18 cellular contexts compared by ENCODE assay signal in the genomic region with DNA sequence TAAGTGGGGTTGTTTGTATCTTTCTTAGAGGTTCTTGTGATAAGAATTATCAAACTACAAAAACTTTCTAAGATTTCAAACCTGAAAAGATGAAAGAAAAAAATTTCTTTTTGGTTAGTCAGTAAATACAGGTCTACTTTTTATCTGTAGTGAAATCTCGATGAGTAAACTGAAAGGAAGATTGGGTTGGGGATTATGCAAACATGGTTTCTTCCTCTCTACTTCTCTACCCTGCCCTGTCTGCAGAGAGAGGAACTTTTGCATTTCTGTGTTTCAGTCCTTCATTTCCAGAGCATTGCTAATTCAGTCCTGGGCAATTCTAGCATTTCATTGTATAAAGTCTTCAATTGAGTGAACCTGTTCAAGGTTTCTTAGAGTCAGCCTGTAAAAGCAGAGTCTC. TPM values are rescaled to one million over a fixed set of nuclear protein-coding genes. Genes with fewer than 3 reads are reported as not detected.
DNase-seq lines count a peak whose midpoint lies in the region; ATAC-seq and TF ChIP-seq lines count a peak whose summit lies in the region.
"Had no signal": no experiment of that assay in that cellular context is flagged by ENCODE, and none has a peak within 500 bp of the region (broad histone marks: within the 10 kb centered on the region; RNA-seq: fewer than 3 reads in every experiment).

No MANE protein-coding gene starts in this region.

- H3K36me3 ChIP-seq in tibial nerve, result no peaks in the 10 kb centered on the region
- H3K36me3 ChIP-seq: sigmoid colon had no signal

- TF ChIP-seq POLR2A in tibial nerve (IDR thresholded peaks at IDR 0.05), result no peak

- TF ChIP-seq CTCF in tibial nerve (IDR thresholded peaks at IDR 0.05), result no peak

- peaks cover 4% of the 10 kb centered on the region in 2 donors for H3K9me3 Mint-ChIP-seq in activated naive CD4-positive, alpha-beta T cell treated with anti-CD3 and anti-CD28 coated beads, Interleukin-2, amount 50 U/mL, for 72 hours

- no peaks in the 10 kb centered on the region for H3K27me3 ChIP-seq in tibial nerve
- H3K27me3 ChIP-seq: sigmoid colon had no signal

- DNase-seq in ELR (ENCODE audit: low read depth) (peak; percentile 20), tibial nerve (ENCODE audit: low spot score in 2 of 2) (no peak)
- peak; percentile 52 for DNase-seq in Jurkat, Clone E6-1 (ENCODE audit: low read depth, low spot score)
- no peak for DNase-seq in activated naive CD4-positive, alpha-beta T cell treated with anti-CD3 and anti-CD28 coated beads, Interleukin-2, amount 50 U/mL, for 72 hours (ENCODE audit: low spot score in 2 of 2)
- DNase-seq: activated effector memory CD4-positive, alpha-beta T cell treated with Interleukin-2 at 50 U/mL for 16 hours; Calu3; NCI-H1092 treated with DMSO at 0.1 percent for 48 hours; sigmoid colon; T-helper 9 cell had no signal

- H3K36me3 Mint-ChIP-seq in activated naive CD4-positive, alpha-beta T cell treated with anti-CD3 and anti-CD28 coated beads, Interleukin-2, amount 50 U/mL, for 72 hours, result peaks cover 4 to 32% of the 10 kb centered on the region in 2 donors
- H3K36me3 Mint-ChIP-seq: natural killer cell treated with Interleukin-12 subunit alpha and Interleukin-12 subunit beta and Interleukin-15 and Interleukin-18, amount 100 ng/mL, for 72 hours had no signal

- no peak for TF ChIP-seq EP300 in tibial nerve (IDR thresholded peaks at IDR 0.05)

- H3K27ac ChIP-seq in tibial nerve, result no peak overlapping the region
- H3K27ac ChIP-seq: HL-60, sigmoid colon had no signal

- no peak overlapping the region for H3K4me3 ChIP-seq in Jurkat, Clone E6-1 (ENCODE audit: low read length)
- H3K4me3 ChIP-seq in tibial nerve, result no peak overlapping the region
- H3K4me3 ChIP-seq: sigmoid colon had no signal

- ATAC-seq in GM19395 (IDR thresholded peaks at IDR 0.05; ENCODE audit: unreplicated experiment), result peak; percentile 84
- ATAC-seq in activated naive CD4-positive, alpha-beta T cell treated with anti-CD3 and anti-CD28 coated beads, Interleukin-2, amount 50 U/mL, for 72 hours, result peak; percentile 68 to 86
- ATAC-seq in GM19452 (IDR thresholded peaks at IDR 0.05; ENCODE audit: unreplicated experiment), result no peak
- ATAC-seq in HG03196 (IDR thresholded peaks at IDR 0.05; ENCODE audit: unreplicated experiment), result no peak
- ATAC-seq in GM21786 (IDR thresholded peaks at IDR 0.05; ENCODE audit: unreplicated experiment), result no peak
- ATAC-seq: natural killer cell treated with Interleukin-12 subunit alpha and Interleukin-12 subunit beta and Interleukin-15 and Interleukin-18, amount 100 ng/mL, for 72 hours had no signal

- H3K27ac Mint-ChIP-seq in activated naive CD4-positive, alpha-beta T cell treated with anti-CD3 and anti-CD28 coated beads, Interleukin-2, amount 50 U/mL, for 72 hours, result peak overlapping the region; percentile 93 to 96
- H3K27ac Mint-ChIP-seq: natural killer cell treated with Interleukin-12 subunit alpha and Interleukin-12 subunit beta and Interleukin-15 and Interleukin-18, amount 100 ng/mL, for 72 hours had no signal

- no peaks in the 10 kb centered on the region for H3K4me1 ChIP-seq in tibial nerve
- H3K4me1 ChIP-seq: sigmoid colon had no signal

- no peaks in the 10 kb centered on the region for H3K9me3 ChIP-seq in tibial nerve
- H3K9me3 ChIP-seq: sigmoid colon had no signal

- WGBS in tibial nerve, 2 donors, result 72 to 81% methylated on average over 1 of the region's 1 CpG

RNA-seq across cellular contexts. Expression of a gene that starts 51.6 kb away (rescaled TPM):
- not detected for polyA plus RNA-seq in Jurkat, Clone E6-1 (2012; ENCODE audit: insufficient read depth, insufficient read length)
- 100 to 1,000 TPM; 110 to 171 TPM for total RNA-seq in activated naive CD4-positive, alpha-beta T cell treated with anti-CD3 and anti-CD28 coated beads, Interleukin-2, amount 50 U/mL, for 72 hours
- under 1 TPM in 1 of 4 donors, not detected in 3; 0.98 TPM for total RNA-seq in tibial nerve
- total RNA-seq: Calu3, fibroblast of villous mesenchyme, H1, sigmoid colon had no signal
- polyA plus RNA-seq: H1, keratinocyte had no signal

Comparison
In these comparisons a context has a peak if more than half of its experiments do, and no peak if none do; other contexts are left out.
1. DNase-seq: peak in ELR (single experiment) and Jurkat, Clone E6-1 (single experiment); none in activated naive CD4-positive, alpha-beta T cell treated with anti-CD3 and anti-CD28 coated beads, Interleukin-2, amount 50 U/mL, for 72 hours (0 of 2) and tibial nerve (0 of 2).
2. ATAC-seq: peak in GM19395 (single experiment) and activated naive CD4-positive, alpha-beta T cell treated with anti-CD3 and anti-CD28 coated beads, Interleukin-2, amount 50 U/mL, for 72 hours (2 of 2); none in GM19452 (single experiment), HG03196 (single experiment) and GM21786 (single experiment).
3. RNA of a gene that starts 51.6 kb away (total RNA-seq): 110 to 171 TPM in activated naive CD4-positive, alpha-beta T cell treated with anti-CD3 and anti-CD28 coated beads, Interleukin-2, amount 50 U/mL, for 72 hours; 0.98 TPM in tibial nerve; every median in the first group is over 10 times any median in the second.